24 cellular contexts compared by ENCODE assay signal in the genomic region with DNA sequence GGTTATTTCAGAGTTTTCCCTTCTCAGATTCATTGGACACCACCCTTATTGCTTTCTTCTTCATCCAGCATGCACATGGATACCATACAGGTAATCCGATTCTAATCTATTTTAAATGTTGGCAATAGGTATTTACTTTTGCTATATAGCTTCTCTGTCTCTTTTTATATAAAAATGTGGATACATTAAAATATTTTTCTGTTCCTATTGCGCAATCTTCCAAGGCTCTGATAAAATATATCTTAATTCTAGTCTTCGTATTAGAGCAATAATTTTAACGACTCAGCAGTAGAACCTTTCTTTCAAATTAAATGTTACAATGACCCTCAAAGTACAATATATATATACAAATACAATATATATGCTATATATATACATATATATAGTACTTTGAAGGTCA.
A peak's percentile ranks its signal among the peaks of the same experiment; 100 is the strongest.
DNase-seq lines count a peak whose midpoint lies in the region; ATAC-seq, FAIRE-seq and TF ChIP-seq lines count a peak whose summit lies in the region.
"Had no signal": no experiment of that assay in that cellular context is flagged by ENCODE, and none has a peak within 500 bp of the region (broad histone marks: within the 10 kb centered on the region; RNA-seq: fewer than 3 reads in every experiment).

No MANE protein-coding gene starts in this region.

- H3K14ac ChIP-seq in IMR-90 (replicated peaks; ENCODE audit: low read depth, low read length) (no peak overlapping the region), H1 (ENCODE audit: insufficient read length) (no peak overlapping the region)

- H3K18ac ChIP-seq in IMR-90 (ENCODE audit: low read depth, low read length) (no peak overlapping the region), H1 (ENCODE audit: extremely low read depth, low read length) (no peak overlapping the region)

- H3K36me3 ChIP-seq in IMR-90 (ENCODE audit: control insufficient read depth, insufficient read depth, low read length) (no peaks in the 10 kb centered on the region), H1 (ENCODE audit: control insufficient read depth in 2 of 4, insufficient read depth in 4 of 4, low read length in 3 of 4) (no peaks in the 10 kb centered on the region)
- H3K36me3 ChIP-seq: BE2C, BLaER1 had no signal

- TF ChIP-seq RAD21 in IMR-90 (IDR thresholded peaks at IDR 0.05; ENCODE audit: low read length) (no peak), H1 (IDR thresholded peaks at IDR 0.05 in 1 of 2, conservative IDR thresholded peaks at IDR 0.05 in 1 of 2; ENCODE audit: low read depth in 2 of 2, low read length in 2 of 2) (no peak)

- CTCF ChIA-PET in IMR-90 (lab: Yijun Ruan, JAX), result no interaction called here
- CTCF ChIA-PET in H1 (lab: Charles Lee; ENCODE audit: partially characterized antibody), result no interaction called here

- TF ChIP-seq POLR2A in IMR-90 (IDR thresholded peaks at IDR 0.05; ENCODE audit: low read depth, low read length) (no peak), H1 (IDR thresholded peaks at IDR 0.05; ENCODE audit: control extremely low read depth in 1 of 2, low read depth in 2 of 2, low read length in 2 of 2) (no peak)

- no peak overlapping the region for H3K56ac ChIP-seq in IMR-90 (ENCODE audit: extremely low read depth, insufficient read depth, low read length)
- no peak overlapping the region for H3K56ac ChIP-seq in H1 (replicated peaks; ENCODE audit: insufficient read length, low read depth, low read length)

- no peaks in the 10 kb centered on the region for H3K9me1 ChIP-seq in IMR-90 (ENCODE audit: insufficient read depth, low read length)

- no peaks in the 10 kb centered on the region for H3K79me2 ChIP-seq in H1 (ENCODE audit: control insufficient read depth in 1 of 2, insufficient read depth in 2 of 2, low read length in 2 of 2)

- H3K79me1 ChIP-seq in IMR-90 (ENCODE audit: low read depth in 1 of 2, low read length in 2 of 2), result no peaks in the 10 kb centered on the region
- no peaks in the 10 kb centered on the region for H3K79me1 ChIP-seq in H1 (ENCODE audit: low read depth, low read length)

- no peak overlapping the region for H2AK9ac ChIP-seq in IMR-90 (replicated peaks; ENCODE audit: low read depth, low read length, poor library complexity)

- H3K9ac ChIP-seq in IMR-90 (ENCODE audit: low read depth, low read length) (no peak overlapping the region), H1 (replicated peaks in 1 of 4; ENCODE audit: extremely low read depth in 1 of 4, low read depth in 3 of 4, low read length in 3 of 4) (no peak overlapping the region)
- H3K9ac ChIP-seq: BLaER1 had no signal

- H3K27me3 ChIP-seq in IMR-90 (ENCODE audit: control insufficient read depth, insufficient read depth, low read length), result no peaks in the 10 kb centered on the region
- no peaks in the 10 kb centered on the region for H3K27me3 ChIP-seq in H1 (replicated peaks in 1 of 4; ENCODE audit: control insufficient read depth in 3 of 4, extremely low read depth in 1 of 4, insufficient read depth in 3 of 4, low read length in 3 of 4)
- H3K27me3 ChIP-seq: BE2C had no signal

- H3K9me3 ChIP-seq in IMR-90 (ENCODE audit: control insufficient read depth, insufficient read depth, low read length) (no peaks in the 10 kb centered on the region), H1 (ENCODE audit: insufficient read depth in 2 of 2, low read depth in 1 of 2, low read length in 1 of 2) (no peaks in the 10 kb centered on the region)
- H3K9me3 ChIP-seq: BE2C, BLaER1 had no signal

- no TSS peak for BruUV-seq in IMR-90 (replicated peaks; lab: Mats Ljungman, UMichigan)

- H3K27ac ChIP-seq in IMR-90 (ENCODE audit: insufficient read depth, low read length), result no peak overlapping the region
- no peak overlapping the region for H3K27ac ChIP-seq in H1 (ENCODE audit: low read depth, low read length)
- H3K27ac ChIP-seq: BLaER1 had no signal

- ATAC-seq in IMR-90 (ENCODE audit: low read depth), result no peak
- ATAC-seq: GM12878 had no signal

- H4K5ac ChIP-seq in IMR-90 (ENCODE audit: low read depth, low read length) (no peak overlapping the region), H1 (ENCODE audit: insufficient read length, low read depth, low read length) (no peak overlapping the region)

- no peak overlapping the region for H4K8ac ChIP-seq in IMR-90 (ENCODE audit: low read depth in 2 of 2, low read length in 2 of 2)
- H4K8ac ChIP-seq in H1 (ENCODE audit: extremely low read depth, insufficient read depth, low read length), result no peak overlapping the region

- no peak overlapping the region for H2AK5ac ChIP-seq in IMR-90 (ENCODE audit: low read depth, low read length)
- no peak overlapping the region for H2AK5ac ChIP-seq in H1 (ENCODE audit: low read depth, low read length)

- no peak overlapping the region for H2BK12ac ChIP-seq in H1 (ENCODE audit: low read depth, low read length)

- H2BK120ac ChIP-seq in IMR-90 (ENCODE audit: low read depth, low read length), result no peak overlapping the region
- no peak overlapping the region for H2BK120ac ChIP-seq in H1 (replicated peaks; ENCODE audit: low read depth, low read length)

- no peaks in the 10 kb centered on the region for H3K23me2 ChIP-seq in H1 (ENCODE audit: low read depth, low read length)

- WGBS in IMR-90 (ENCODE audit: extremely low coverage in 2 of 2, insufficient read length in 1 of 2), 2 experiments, result no CpG with 5 or more reads among the region's 4 CpGs
- WGBS in H1 (ENCODE audit: extremely low coverage in 1 of 2, insufficient coverage in 1 of 2, insufficient read length in 1 of 2, insufficient replicate concordance in 2 of 2, low coverage in 1 of 2, low lambda C conversion rate in 2 of 2, missing lambda C conversion rate in 1 of 2), 2 experiments, result 92% methylated on average over 4 of the region's 4 CpGs; no CpG with 5 or more reads in 1 of the 2 experiments

- no peaks in the 10 kb centered on the region for H4K20me1 ChIP-seq in IMR-90 (ENCODE audit: insufficient read depth, low read length)
- H4K20me1 ChIP-seq in H1 (replicated peaks in 1 of 2; ENCODE audit: control insufficient read depth in 1 of 2, insufficient read depth in 2 of 2, low read length in 2 of 2), result no peaks in the 10 kb centered on the region
- H4K20me1 ChIP-seq: BLaER1 had no signal

- H3K4me2 ChIP-seq in IMR-90 (ENCODE audit: low read depth, low read length) (no peak overlapping the region), H1 (ENCODE audit: insufficient read depth in 1 of 2, low read depth in 2 of 2, low read length in 2 of 2) (no peak overlapping the region)
- H3K4me2 ChIP-seq: BLaER1 had no signal

- H2BK15ac ChIP-seq in IMR-90 (ENCODE audit: low read depth, low read length), result no peak overlapping the region
- no peak overlapping the region for H2BK15ac ChIP-seq in H1 (ENCODE audit: low read length)

- H3K23ac ChIP-seq in IMR-90 (ENCODE audit: low read depth, low read length) (no peak overlapping the region), H1 (ENCODE audit: insufficient read length) (no peak overlapping the region)

- POLR2A ChIA-PET in IMR-90 (lab: Charles Lee; ENCODE audit: unreplicated experiment) (no interaction called here), H1 (lab: Charles Lee; ENCODE audit: partially characterized antibody) (no interaction called here)

- H2AFZ ChIP-seq in IMR-90 (replicated peaks; ENCODE audit: low read length, poor library complexity) (no peak overlapping the region), H1 (ENCODE audit: low read length) (no peak overlapping the region)

- TF ChIP-seq EP300 in H1 (IDR thresholded peaks at IDR 0.05; ENCODE audit: borderline replicate concordance in 1 of 2, low read depth in 2 of 2, low read length in 2 of 2), result no peak

- in situ Hi-C loops in IMR-90 (cut with MboI; ENCODE audit: low sequenced_read_pairs), result no loop called here

- TF ChIP-seq CTCF in IMR-90 (conservative IDR thresholded peaks at IDR 0.05; ENCODE audit: low read depth, low read length) (no peak), H1 (IDR thresholded peaks at IDR 0.05; ENCODE audit: control extremely low read depth in 1 of 3, insufficient read depth in 1 of 3, low read depth in 1 of 3, low read length in 3 of 3) (no peak)

- FAIRE-seq in RCC 7860 (lab: Jason Lieb, UNC) (peak; percentile 2), H1 (lab: Jason Lieb, UNC) (no peak)
- FAIRE-seq: GM12878, GM12892, GM18507 had no signal

- H4K91ac ChIP-seq in IMR-90 (ENCODE audit: insufficient read depth, low read depth, low read length) (no peak overlapping the region), H1 (replicated peaks; ENCODE audit: insufficient read length, low read length) (no peak overlapping the region)

- H3K4me3 ChIP-seq in IMR-90 (ENCODE audit: insufficient read depth, low read depth, low read length) (no peak overlapping the region), H1 (ENCODE audit: extremely low read depth in 1 of 4, insufficient read depth in 2 of 4, low read depth in 3 of 4, low read length in 4 of 4) (no peak overlapping the region)
- H3K4me3 ChIP-seq: BLaER1, GM12878 had no signal

- H3K4ac ChIP-seq in IMR-90 (ENCODE audit: low read depth, low read length), result no peak overlapping the region
- no peak overlapping the region for H3K4ac ChIP-seq in H1 (replicated peaks; ENCODE audit: insufficient read length, low read depth, low read length)

- DNase-seq in IMR-90 (no peak), RCC 7860 (ENCODE audit: low spot score) (no peak), H1 (ENCODE audit: low read depth in 1 of 2, low spot score in 2 of 2) (no peak), Kasumi-1 (lab: John Stamatoyannopoulos, UW) (no peak)
- no peak for DNase-seq in activated CD4-positive, alpha-beta T cell treated with anti-CD3 and anti-CD28 coated beads, Interleukin-2, amount 50 U/mL, for 4 hours
- DNase-seq: 8988T; ACHN; BE2C; C1 segment of cervical spinal cord; CD4-positive, alpha-beta memory T cell; CD4-positive, CD25-positive, alpha-beta regulatory T cell; CD8-positive, alpha-beta memory T cell; COR-L47; DMS 273 treated with DMSO at 0.1 percent for 48 hours; DMS153; DMS53; DMS79; DND-41; EL; GDM1 had no signal

- H3K4me1 ChIP-seq in IMR-90 (ENCODE audit: control insufficient read depth, insufficient read depth, low read length) (no peaks in the 10 kb centered on the region), H1 (replicated peaks in 1 of 4; ENCODE audit: control insufficient read depth in 3 of 4, insufficient read depth in 4 of 4, low read length in 3 of 4) (no peaks in the 10 kb centered on the region)
- H3K4me1 ChIP-seq: BE2C, BLaER1 had no signal

- intact Hi-C loops in IMR-90 (cut with micrococcal nuclease), result no loop called here

- no peak overlapping the region for H2BK20ac ChIP-seq in IMR-90 (ENCODE audit: low read depth, low read length)
- no peak overlapping the region for H2BK20ac ChIP-seq in H1 (ENCODE audit: low read length)

- dilution Hi-C loops in IMR-90 (cut with HindIII; ENCODE audit: low sequenced_read_pairs, unreplicated experiment), result no loop called here

- H2BK5ac ChIP-seq in IMR-90 (ENCODE audit: low read depth, low read length, poor library complexity, severe bottlenecking) (no peak overlapping the region), H1 (ENCODE audit: low read depth, low read length) (no peak overlapping the region)

TF ChIP-seq in IMR-90, 13 proteins besides CTCF, POLR2A, EP300 and RAD21 (continues in another document):
- peak; percentile 86 for TF ChIP-seq CEBPB (IDR thresholded peaks at IDR 0.05; ENCODE audit: low read depth, low read length)
- TF ChIP-seq RFX5 (IDR thresholded peaks at IDR 0.05; ENCODE audit: low read depth, low read length), result no peak

TF ChIP-seq in H1, 55 proteins besides CTCF, POLR2A, EP300 and RAD21:
- TF ChIP-seq CEBPB (IDR thresholded peaks at IDR 0.05; ENCODE audit: low read depth, low read length) (peak; percentile 82; the same call in 1 of the 2 replicates), GTF2F1 (IDR thresholded peaks at IDR 0.05; ENCODE audit: borderline replicate concordance, low read depth, low read length) (no peak)
